In the genomic region with DNA sequence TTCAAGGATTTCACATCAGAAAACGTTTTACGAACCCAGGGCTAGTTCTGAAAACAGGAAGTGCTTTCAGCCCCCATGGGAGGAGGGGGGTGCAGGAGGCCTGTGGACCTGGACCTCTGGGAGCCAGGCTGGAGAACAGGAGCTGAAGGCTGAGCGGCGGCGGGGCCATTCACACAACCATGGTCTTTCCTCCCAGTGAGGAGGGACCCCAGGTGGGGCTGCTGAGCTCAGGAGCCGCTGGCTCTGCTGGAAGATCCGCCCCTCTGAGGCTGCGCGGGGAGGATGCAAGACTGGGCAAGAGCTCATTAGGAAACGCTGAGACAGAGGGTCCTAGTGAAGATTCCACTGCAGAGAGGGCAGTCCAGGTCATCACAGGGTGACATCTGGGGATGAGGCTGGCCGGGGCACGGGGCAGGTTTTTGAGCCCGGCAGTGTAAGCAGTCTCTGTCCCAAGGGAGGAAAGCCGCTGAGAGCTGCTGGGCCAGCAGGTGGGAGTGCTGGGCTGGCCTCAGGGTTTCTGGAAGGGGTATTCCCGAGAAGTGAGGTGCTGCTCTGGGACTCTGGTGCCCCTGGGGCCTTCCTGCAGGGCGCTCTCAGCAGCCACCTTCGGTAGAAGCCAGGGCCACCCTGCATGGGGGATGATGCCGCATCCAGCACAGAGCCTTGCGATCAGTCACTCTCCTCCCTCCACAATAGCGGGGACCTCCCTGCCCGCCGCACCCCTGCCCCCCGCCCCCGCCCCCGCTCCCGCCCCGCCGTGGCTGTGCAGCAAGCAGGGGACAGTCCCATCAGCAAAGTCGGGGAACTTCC, we compare ENCODE assay signal across 1 cellular context.
A peak's percentile ranks its signal among the peaks of the same experiment; 100 is the strongest.
TF ChIP-seq lines count a peak whose summit lies in the region.

No MANE protein-coding gene starts in this region.

TF ChIP-seq in HepG2, 621 proteins besides CTCF, POLR2A, EP300 and RAD21 (continued from another document and continues in another):
- TF ChIP-seq LCORL (IDR thresholded peaks at IDR 0.05) (no peak), LCORL (CRISPR knock-in tag; IDR thresholded peaks at IDR 0.05) (0 out of 2 replicates have a peak, but pooled peaks have one; percentile 36), BRD4 (CRISPR knock-in tag; IDR thresholded peaks at IDR 0.05) (0 out of 2 replicates have a peak, but pooled peaks have one; percentile 35), CBX1 (IDR thresholded peaks at IDR 0.05; ENCODE audit: low read depth) (no peak), ZKSCAN1 (IDR thresholded peaks at IDR 0.05; ENCODE audit: low read length) (no peak), ATF7-NPFF (CRISPR knock-in tag; IDR thresholded peaks at IDR 0.05; ENCODE audit: low read depth) (no peak), RFXANK (CRISPR knock-in tag; IDR thresholded peaks at IDR 0.05) (no peak), JUNB (CRISPR knock-in tag; IDR thresholded peaks at IDR 0.05; ENCODE audit: borderline replicate concordance) (no peak), ELF1 (CRISPR knock-in tag; IDR thresholded peaks at IDR 0.05) (peak; percentile 77), TOE1 (CRISPR knock-in tag; IDR thresholded peaks at IDR 0.05) (no peak), RFX5 (IDR thresholded peaks at IDR 0.05; ENCODE audit: low read depth, low read length) (no peak), ZBTB7A (CRISPR knock-in tag; IDR thresholded peaks at IDR 0.05) (peak; percentile 63; the same call in 1 of the 2 replicates), EHMT2 (IDR thresholded peaks at IDR 0.05; ENCODE audit: borderline replicate concordance, low read depth, low read length) (no peak), ARNT2 (CRISPR knock-in tag; IDR thresholded peaks at IDR 0.05; ENCODE audit: low read depth) (no peak), ZNF660 (CRISPR knock-in tag; IDR thresholded peaks at IDR 0.05; ENCODE audit: borderline replicate concordance, low read depth) (no peak), ZNF253 (CRISPR knock-in tag; IDR thresholded peaks at IDR 0.05; ENCODE audit: borderline replicate concordance) (no peak), ZNF251 (CRISPR knock-in tag; IDR thresholded peaks at IDR 0.05) (no peak), REL (CRISPR knock-in tag; conservative IDR thresholded peaks at IDR 0.05) (no peak), ZNF547 (CRISPR knock-in tag; IDR thresholded peaks at IDR 0.05) (no peak; the same call in 1 of the 2 replicates), SOX6 (IDR thresholded peaks at IDR 0.05) (no peak), SOX6 (CRISPR knock-in tag; IDR thresholded peaks at IDR 0.05) (0 out of 2 replicates have a peak, but pooled peaks have one; percentile 9), YEATS4 (CRISPR knock-in tag; IDR thresholded peaks at IDR 0.05; ENCODE audit: borderline replicate concordance) (0 out of 2 replicates have a peak, but pooled peaks have one; percentile 6)
- TF ChIP-seq, protein P1, sequence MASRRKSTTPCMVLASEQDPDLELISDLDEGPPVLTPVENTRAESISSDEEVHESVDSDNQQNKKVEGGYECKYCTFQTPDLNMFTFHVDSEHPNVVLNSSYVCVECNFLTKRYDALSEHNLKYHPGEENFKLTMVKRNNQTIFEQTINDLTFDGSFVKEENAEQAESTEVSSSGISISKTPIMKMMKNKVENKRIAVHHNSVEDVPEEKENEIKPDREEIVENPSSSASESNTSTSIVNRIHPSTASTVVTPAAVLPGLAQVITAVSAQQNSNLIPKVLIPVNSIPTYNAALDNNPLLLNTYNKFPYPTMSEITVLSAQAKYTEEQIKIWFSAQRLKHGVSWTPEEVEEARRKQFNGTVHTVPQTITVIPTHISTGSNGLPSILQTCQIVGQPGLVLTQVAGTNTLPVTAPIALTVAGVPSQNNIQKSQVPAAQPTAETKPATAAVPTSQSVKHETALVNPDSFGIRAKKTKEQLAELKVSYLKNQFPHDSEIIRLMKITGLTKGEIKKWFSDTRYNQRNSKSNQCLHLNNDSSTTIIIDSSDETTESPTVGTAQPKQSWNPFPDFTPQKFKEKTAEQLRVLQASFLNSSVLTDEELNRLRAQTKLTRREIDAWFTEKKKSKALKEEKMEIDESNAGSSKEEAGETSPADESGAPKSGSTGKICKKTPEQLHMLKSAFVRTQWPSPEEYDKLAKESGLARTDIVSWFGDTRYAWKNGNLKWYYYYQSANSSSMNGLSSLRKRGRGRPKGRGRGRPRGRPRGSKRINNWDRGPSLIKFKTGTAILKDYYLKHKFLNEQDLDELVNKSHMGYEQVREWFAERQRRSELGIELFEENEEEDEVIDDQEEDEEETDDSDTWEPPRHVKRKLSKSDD (CRISPR knock-in tag; IDR thresholded peaks at IDR 0.05; ENCODE audit: low read depth), result no peak
- TF ChIP-seq, protein P2, sequence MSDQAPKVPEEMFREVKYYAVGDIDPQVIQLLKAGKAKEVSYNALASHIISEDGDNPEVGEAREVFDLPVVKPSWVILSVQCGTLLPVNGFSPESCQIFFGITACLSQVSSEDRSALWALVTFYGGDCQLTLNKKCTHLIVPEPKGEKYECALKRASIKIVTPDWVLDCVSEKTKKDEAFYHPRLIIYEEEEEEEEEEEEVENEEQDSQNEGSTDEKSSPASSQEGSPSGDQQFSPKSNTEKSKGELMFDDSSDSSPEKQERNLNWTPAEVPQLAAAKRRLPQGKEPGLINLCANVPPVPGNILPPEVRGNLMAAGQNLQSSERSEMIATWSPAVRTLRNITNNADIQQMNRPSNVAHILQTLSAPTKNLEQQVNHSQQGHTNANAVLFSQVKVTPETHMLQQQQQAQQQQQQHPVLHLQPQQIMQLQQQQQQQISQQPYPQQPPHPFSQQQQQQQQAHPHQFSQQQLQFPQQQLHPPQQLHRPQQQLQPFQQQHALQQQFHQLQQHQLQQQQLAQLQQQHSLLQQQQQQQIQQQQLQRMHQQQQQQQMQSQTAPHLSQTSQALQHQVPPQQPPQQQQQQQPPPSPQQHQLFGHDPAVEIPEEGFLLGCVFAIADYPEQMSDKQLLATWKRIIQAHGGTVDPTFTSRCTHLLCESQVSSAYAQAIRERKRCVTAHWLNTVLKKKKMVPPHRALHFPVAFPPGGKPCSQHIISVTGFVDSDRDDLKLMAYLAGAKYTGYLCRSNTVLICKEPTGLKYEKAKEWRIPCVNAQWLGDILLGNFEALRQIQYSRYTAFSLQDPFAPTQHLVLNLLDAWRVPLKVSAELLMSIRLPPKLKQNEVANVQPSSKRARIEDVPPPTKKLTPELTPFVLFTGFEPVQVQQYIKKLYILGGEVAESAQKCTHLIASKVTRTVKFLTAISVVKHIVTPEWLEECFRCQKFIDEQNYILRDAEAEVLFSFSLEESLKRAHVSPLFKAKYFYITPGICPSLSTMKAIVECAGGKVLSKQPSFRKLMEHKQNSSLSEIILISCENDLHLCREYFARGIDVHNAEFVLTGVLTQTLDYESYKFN (CRISPR knock-in tag; conservative IDR thresholded peaks at IDR 0.05), result peak; percentile 30; the same call in 1 of the 2 replicates
- TF ChIP-seq, protein P3, sequence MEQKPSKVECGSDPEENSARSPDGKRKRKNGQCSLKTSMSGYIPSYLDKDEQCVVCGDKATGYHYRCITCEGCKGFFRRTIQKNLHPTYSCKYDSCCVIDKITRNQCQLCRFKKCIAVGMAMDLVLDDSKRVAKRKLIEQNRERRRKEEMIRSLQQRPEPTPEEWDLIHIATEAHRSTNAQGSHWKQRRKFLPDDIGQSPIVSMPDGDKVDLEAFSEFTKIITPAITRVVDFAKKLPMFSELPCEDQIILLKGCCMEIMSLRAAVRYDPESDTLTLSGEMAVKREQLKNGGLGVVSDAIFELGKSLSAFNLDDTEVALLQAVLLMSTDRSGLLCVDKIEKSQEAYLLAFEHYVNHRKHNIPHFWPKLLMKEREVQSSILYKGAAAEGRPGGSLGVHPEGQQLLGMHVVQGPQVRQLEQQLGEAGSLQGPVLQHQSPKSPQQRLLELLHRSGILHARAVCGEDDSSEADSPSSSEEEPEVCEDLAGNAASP (CRISPR knock-in tag; IDR thresholded peaks at IDR 0.05; ENCODE audit: borderline replicate concordance), result 0 out of 2 replicates have a peak, but pooled peaks have one; percentile 56
- TF ChIP-seq, protein P4, sequence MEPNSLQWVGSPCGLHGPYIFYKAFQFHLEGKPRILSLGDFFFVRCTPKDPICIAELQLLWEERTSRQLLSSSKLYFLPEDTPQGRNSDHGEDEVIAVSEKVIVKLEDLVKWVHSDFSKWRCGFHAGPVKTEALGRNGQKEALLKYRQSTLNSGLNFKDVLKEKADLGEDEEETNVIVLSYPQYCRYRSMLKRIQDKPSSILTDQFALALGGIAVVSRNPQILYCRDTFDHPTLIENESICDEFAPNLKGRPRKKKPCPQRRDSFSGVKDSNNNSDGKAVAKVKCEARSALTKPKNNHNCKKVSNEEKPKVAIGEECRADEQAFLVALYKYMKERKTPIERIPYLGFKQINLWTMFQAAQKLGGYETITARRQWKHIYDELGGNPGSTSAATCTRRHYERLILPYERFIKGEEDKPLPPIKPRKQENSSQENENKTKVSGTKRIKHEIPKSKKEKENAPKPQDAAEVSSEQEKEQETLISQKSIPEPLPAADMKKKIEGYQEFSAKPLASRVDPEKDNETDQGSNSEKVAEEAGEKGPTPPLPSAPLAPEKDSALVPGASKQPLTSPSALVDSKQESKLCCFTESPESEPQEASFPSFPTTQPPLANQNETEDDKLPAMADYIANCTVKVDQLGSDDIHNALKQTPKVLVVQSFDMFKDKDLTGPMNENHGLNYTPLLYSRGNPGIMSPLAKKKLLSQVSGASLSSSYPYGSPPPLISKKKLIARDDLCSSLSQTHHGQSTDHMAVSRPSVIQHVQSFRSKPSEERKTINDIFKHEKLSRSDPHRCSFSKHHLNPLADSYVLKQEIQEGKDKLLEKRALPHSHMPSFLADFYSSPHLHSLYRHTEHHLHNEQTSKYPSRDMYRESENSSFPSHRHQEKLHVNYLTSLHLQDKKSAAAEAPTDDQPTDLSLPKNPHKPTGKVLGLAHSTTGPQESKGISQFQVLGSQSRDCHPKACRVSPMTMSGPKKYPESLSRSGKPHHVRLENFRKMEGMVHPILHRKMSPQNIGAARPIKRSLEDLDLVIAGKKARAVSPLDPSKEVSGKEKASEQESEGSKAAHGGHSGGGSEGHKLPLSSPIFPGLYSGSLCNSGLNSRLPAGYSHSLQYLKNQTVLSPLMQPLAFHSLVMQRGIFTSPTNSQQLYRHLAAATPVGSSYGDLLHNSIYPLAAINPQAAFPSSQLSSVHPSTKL (CRISPR knock-in tag; IDR thresholded peaks at IDR 0.05), result no peak
- TF ChIP-seq, protein P5, sequence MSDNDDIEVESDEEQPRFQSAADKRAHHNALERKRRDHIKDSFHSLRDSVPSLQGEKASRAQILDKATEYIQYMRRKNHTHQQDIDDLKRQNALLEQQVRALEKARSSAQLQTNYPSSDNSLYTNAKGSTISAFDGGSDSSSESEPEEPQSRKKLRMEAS (IDR thresholded peaks at IDR 0.05), result peak; percentile 18; the same call in 1 of the 2 replicates
- TF ChIP-seq, protein P6, sequence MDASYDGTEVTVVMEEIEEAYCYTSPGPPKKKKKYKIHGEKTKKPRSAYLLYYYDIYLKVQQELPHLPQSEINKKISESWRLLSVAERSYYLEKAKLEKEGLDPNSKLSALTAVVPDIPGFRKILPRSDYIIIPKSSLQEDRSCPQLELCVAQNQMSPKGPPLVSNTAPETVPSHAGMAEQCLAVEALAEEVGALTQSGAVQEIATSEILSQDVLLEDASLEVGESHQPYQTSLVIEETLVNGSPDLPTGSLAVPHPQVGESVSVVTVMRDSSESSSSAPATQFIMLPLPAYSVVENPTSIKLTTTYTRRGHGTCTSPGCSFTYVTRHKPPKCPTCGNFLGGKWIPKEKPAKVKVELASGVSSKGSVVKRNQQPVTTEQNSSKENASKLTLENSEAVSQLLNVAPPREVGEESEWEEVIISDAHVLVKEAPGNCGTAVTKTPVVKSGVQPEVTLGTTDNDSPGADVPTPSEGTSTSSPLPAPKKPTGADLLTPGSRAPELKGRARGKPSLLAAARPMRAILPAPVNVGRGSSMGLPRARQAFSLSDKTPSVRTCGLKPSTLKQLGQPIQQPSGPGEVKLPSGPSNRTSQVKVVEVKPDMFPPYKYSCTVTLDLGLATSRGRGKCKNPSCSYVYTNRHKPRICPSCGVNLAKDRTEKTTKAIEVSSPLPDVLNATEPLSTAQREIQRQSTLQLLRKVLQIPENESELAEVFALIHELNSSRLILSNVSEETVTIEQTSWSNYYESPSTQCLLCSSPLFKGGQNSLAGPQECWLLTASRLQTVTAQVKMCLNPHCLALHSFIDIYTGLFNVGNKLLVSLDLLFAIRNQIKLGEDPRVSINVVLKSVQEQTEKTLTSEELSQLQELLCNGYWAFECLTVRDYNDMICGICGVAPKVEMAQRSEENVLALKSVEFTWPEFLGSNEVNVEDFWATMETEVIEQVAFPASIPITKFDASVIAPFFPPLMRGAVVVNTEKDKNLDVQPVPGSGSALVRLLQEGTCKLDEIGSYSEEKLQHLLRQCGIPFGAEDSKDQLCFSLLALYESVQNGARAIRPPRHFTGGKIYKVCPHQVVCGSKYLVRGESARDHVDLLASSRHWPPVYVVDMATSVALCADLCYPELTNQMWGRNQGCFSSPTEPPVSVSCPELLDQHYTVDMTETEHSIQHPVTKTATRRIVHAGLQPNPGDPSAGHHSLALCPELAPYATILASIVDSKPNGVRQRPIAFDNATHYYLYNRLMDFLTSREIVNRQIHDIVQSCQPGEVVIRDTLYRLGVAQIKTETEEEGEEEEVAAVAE (CRISPR knock-in tag; IDR thresholded peaks at IDR 0.05; ENCODE audit: borderline replicate concordance), result no peak; the same call in 1 of the 2 replicates
- TF ChIP-seq, protein P7, sequence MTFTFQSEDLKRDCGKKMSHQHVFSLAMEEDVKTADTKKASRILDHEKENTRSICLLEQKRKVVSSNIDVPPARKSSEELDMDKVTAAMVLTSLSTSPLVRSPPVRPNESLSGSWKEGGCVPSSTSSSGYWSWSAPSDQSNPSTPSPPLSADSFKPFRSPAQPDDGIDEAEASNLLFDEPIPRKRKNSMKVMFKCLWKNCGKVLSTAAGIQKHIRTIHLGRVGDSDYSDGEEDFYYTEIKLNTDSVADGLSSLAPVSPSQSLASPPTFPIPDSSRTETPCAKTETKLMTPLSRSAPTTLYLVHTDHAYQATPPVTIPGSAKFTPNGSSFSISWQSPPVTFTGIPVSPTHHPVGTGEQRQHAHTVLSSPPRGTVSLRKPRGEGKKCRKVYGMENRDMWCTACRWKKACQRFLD (CRISPR knock-in tag; IDR thresholded peaks at IDR 0.05; ENCODE audit: borderline replicate concordance), result no peak
- TF ChIP-seq, protein P8, sequence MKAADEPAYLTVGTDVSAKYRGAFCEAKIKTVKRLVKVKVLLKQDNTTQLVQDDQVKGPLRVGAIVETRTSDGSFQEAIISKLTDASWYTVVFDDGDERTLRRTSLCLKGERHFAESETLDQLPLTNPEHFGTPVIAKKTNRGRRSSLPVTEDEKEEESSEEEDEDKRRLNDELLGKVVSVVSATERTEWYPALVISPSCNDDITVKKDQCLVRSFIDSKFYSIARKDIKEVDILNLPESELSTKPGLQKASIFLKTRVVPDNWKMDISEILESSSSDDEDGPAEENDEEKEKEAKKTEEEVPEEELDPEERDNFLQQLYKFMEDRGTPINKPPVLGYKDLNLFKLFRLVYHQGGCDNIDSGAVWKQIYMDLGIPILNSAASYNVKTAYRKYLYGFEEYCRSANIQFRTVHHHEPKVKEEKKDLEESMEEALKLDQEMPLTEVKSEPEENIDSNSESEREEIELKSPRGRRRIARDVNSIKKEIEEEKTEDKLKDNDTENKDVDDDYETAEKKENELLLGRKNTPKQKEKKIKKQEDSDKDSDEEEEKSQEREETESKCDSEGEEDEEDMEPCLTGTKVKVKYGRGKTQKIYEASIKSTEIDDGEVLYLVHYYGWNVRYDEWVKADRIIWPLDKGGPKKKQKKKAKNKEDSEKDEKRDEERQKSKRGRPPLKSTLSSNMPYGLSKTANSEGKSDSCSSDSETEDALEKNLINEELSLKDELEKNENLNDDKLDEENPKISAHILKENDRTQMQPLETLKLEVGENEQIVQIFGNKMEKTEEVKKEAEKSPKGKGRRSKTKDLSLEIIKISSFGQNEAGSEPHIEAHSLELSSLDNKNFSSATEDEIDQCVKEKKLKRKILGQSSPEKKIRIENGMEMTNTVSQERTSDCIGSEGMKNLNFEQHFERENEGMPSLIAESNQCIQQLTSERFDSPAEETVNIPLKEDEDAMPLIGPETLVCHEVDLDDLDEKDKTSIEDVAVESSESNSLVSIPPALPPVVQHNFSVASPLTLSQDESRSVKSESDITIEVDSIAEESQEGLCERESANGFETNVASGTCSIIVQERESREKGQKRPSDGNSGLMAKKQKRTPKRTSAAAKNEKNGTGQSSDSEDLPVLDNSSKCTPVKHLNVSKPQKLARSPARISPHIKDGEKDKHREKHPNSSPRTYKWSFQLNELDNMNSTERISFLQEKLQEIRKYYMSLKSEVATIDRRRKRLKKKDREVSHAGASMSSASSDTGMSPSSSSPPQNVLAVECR (CRISPR knock-in tag; IDR thresholded peaks at IDR 0.05; ENCODE audit: borderline replicate concordance), result peak; percentile 40; the same call in 1 of the 2 replicates
